Comparison of ENCODE assay signal across 12 cellular contexts in genomic region chr4:3204021-3204431, GRCh38. TPM values are rescaled to one million over a fixed set of nuclear protein-coding genes. Genes with fewer than 3 reads are reported as not detected.
A peak's percentile ranks its signal among the peaks of the same experiment; 100 is the strongest.
DNase-seq lines count a peak whose midpoint lies in the region; ATAC-seq and TF ChIP-seq lines count a peak whose summit lies in the region.
"Had no signal": no experiment of that assay in that cellular context is flagged by ENCODE, and none has a peak within 500 bp of the region (broad histone marks: within the 10 kb centered on the region; RNA-seq: fewer than 3 reads in every experiment).

No MANE protein-coding gene starts in this region.

- H3K4me3 ChIP-seq in HL-60 (replicated peaks; ENCODE audit: insufficient read depth, low read length) (no peak overlapping the region), fibroblast of pulmonary artery (replicated peaks; ENCODE audit: low read depth, low read length) (no peak overlapping the region), prostate gland (no peak overlapping the region)

- H3K4me3 Mint-ChIP-seq in natural killer cell treated with Interleukin-12 subunit alpha and Interleukin-12 subunit beta and Interleukin-15 and Interleukin-18, amount 100 ng/mL, for 72 hours, result peak overlapping the region; percentile 87
- no peak overlapping the region for H3K4me3 Mint-ChIP-seq in T-helper 17 cell
- H3K4me3 Mint-ChIP-seq: endodermal cell had no signal

- ATAC-seq in natural killer cell treated with Interleukin-12 subunit alpha and Interleukin-12 subunit beta and Interleukin-15 and Interleukin-18, amount 100 ng/mL, for 72 hours, result no peak
- ATAC-seq in esophagus mucosa, result no peak
- no peak for ATAC-seq in T-helper 17 cell

- intact Hi-C loops in prostate gland (cut with DNase I), result loop anchor here (5.0 kb wide), 1 partner anchor 243 kb away; no protein-coding TSS in a partner anchor

- no peak for TF ChIP-seq POLR2A in prostate gland (IDR thresholded peaks at IDR 0.05)

- TF ChIP-seq CTCF in HL-60 (IDR thresholded peaks at IDR 0.05; ENCODE audit: insufficient read depth, low read length), result no peak
- no peak for TF ChIP-seq CTCF in fibroblast of pulmonary artery (IDR thresholded peaks at IDR 0.05; ENCODE audit: low read length, missing control alignments)
- TF ChIP-seq CTCF in prostate gland (IDR thresholded peaks at IDR 0.05), result no peak

- H3K36me3 Mint-ChIP-seq in natural killer cell treated with Interleukin-12 subunit alpha and Interleukin-12 subunit beta and Interleukin-15 and Interleukin-18, amount 100 ng/mL, for 72 hours, result peaks cover 22% of the 10 kb centered on the region
- H3K36me3 Mint-ChIP-seq in T-helper 17 cell (ENCODE audit: low read depth), result peaks cover 3% of the 10 kb centered on the region

- no peaks in the 10 kb centered on the region for H3K4me1 ChIP-seq in prostate gland (replicated peaks)

- H3K27me3 Mint-ChIP-seq in natural killer cell treated with Interleukin-12 subunit alpha and Interleukin-12 subunit beta and Interleukin-15 and Interleukin-18, amount 100 ng/mL, for 72 hours, result no peaks in the 10 kb centered on the region
- H3K27me3 Mint-ChIP-seq in T-helper 17 cell, result no peaks in the 10 kb centered on the region

- H3K4me1 Mint-ChIP-seq in natural killer cell treated with Interleukin-12 subunit alpha and Interleukin-12 subunit beta and Interleukin-15 and Interleukin-18, amount 100 ng/mL, for 72 hours (ENCODE audit: low read depth in 2 of 2), result peaks cover 37 to 51% of the 10 kb centered on the region in 2 donors
- peaks cover 20% of the 10 kb centered on the region for H3K4me1 Mint-ChIP-seq in T-helper 17 cell
- H3K4me1 Mint-ChIP-seq: endodermal cell had no signal

- H3K9me3 Mint-ChIP-seq in natural killer cell treated with Interleukin-12 subunit alpha and Interleukin-12 subunit beta and Interleukin-15 and Interleukin-18, amount 100 ng/mL, for 72 hours, result no peaks in the 10 kb centered on the region
- H3K9me3 Mint-ChIP-seq: CD14-positive monocyte, endodermal cell had no signal

- DNase-seq in A172 (ENCODE audit: low spot score) (peak; percentile 5), HL-60 (ENCODE audit: low read depth in 1 of 2, low spot score in 1 of 2) (no peak), fibroblast of pulmonary artery (ENCODE audit: low read depth) (peak; percentile 56), prostate gland (ENCODE audit: low spot score) (no peak), T-helper 17 cell (no peak), GM19240 (ENCODE audit: insufficient read length, low spot score) (no peak)
- DNase-seq in natural killer cell treated with Interleukin-12 subunit alpha and Interleukin-12 subunit beta and Interleukin-15 and Interleukin-18, amount 100 ng/mL, for 72 hours (ENCODE audit: low spot score), result no peak
- DNase-seq: endodermal cell, kidney glomerular epithelial cell, NCI-H2081 had no signal

- H3K27ac ChIP-seq in HL-60 (replicated peaks) (peak overlapping the region; percentile 73), prostate gland (no peak overlapping the region)

- H3K27me3 ChIP-seq in HL-60 (ENCODE audit: insufficient read depth, poor library complexity, severe bottlenecking) (no peaks in the 10 kb centered on the region), prostate gland (replicated peaks; ENCODE audit: insufficient read depth) (no peaks in the 10 kb centered on the region)

- no peaks in the 10 kb centered on the region for H3K9me3 ChIP-seq in prostate gland
- no peaks in the 10 kb centered on the region for H3K9me3 ChIP-seq in T-helper 17 cell (ENCODE audit: control insufficient read depth, low read length, poor library complexity, severe bottlenecking)

- peaks cover 4 to 5% of the 10 kb centered on the region in 2 donors for H3K36me3 ChIP-seq in prostate gland

- peak overlapping the region; percentile 93 to 95 for H3K27ac Mint-ChIP-seq in natural killer cell treated with Interleukin-12 subunit alpha and Interleukin-12 subunit beta and Interleukin-15 and Interleukin-18, amount 100 ng/mL, for 72 hours
- H3K27ac Mint-ChIP-seq in T-helper 17 cell, result no peak overlapping the region
- H3K27ac Mint-ChIP-seq: endodermal cell had no signal

- WGBS in prostate gland, result 57% methylated on average over 8 of the region's 8 CpGs

RNA-seq across cellular contexts. Expression of gene MSANTD1, which starts 44.9 kb away (rescaled TPM):
- 0.55 TPM in 1 of 2 replicates, not detected in the other for total RNA-seq in A172 (2014; rRNA removed; shearing (Covaris generic))
- 1 to 10 TPM; 1.8 to 2.0 TPM for total RNA-seq in natural killer cell treated with Interleukin-12 subunit alpha and Interleukin-12 subunit beta and Interleukin-15 and Interleukin-18, amount 100 ng/mL, for 72 hours
- total RNA-seq in esophagus mucosa, result 0.28 TPM
- total RNA-seq in prostate gland, result 1 to 10 TPM; 1.2 to 4.4 TPM
- total RNA-seq in T-helper 17 cell, result 1 to 10 TPM; 1.5 to 1.7 TPM

Comparison
In these comparisons a context has a peak if more than half of its experiments do, and no peak if none do; other contexts are left out.
1. DNase-seq: peak in A172 (single experiment) and fibroblast of pulmonary artery (single experiment); none in HL-60 (0 of 2), natural killer cell treated with Interleukin-12 subunit alpha and Interleukin-12 subunit beta and Interleukin-15 and Interleukin-18, amount 100 ng/mL, for 72 hours (single experiment), prostate gland (single experiment), T-helper 17 cell (0 of 3) and GM19240 (single experiment).